In the genomic region with DNA sequence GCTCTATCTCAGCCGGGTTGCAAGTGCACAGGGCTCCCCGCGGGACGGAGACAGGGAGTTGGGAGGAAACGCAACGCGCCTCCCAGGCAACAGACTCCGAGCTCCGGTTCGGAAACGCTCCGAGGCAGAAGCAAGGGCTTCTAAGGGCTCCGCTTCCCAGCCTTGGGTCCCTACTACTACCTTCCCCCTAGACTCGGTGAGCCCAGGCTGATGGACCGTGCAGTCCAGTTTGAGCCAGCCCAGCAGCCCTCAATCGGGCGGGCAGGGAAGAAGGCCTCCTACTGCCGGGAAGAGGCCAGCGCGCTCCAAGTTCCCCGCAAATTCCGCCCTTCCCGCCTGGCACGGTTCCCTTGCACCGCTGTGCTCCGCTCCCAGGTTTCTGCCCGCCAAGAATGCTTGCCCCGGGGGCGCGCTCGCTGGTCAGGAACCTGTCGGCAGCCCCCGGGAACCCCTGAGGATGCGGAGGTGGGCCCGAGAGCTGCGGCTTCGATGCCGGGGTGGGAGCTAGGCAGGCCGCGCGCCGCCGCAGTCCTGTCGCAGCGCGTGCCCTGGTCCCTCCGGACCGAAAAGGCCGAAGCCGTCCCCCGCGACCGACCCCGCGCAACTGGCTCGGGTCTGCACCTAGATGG, we compare ENCODE assay signal across 9 cellular contexts. TPM values are rescaled to one million over a fixed set of nuclear protein-coding genes. Genes with fewer than 3 reads are reported as not detected.
A peak's percentile ranks its signal among the peaks of the same experiment; 100 is the strongest.
DNase-seq lines count a peak whose midpoint lies in the region; ATAC-seq, FAIRE-seq and TF ChIP-seq lines count a peak whose summit lies in the region.
"Had no signal": no experiment of that assay in that cellular context is flagged by ENCODE, and none has a peak within 500 bp of the region (broad histone marks: within the 10 kb centered on the region; RNA-seq: fewer than 3 reads in every experiment).

No MANE protein-coding gene starts in this region.

- TF ChIP-seq CTCF in bronchial epithelial cell (IDR thresholded peaks at IDR 0.05; ENCODE audit: insufficient read depth, low read length, severe bottlenecking) = no peak

- H3K9ac ChIP-seq in skeletal muscle tissue (ENCODE audit: low read depth in 1 of 3, low read length in 3 of 3) = peak overlapping the region; percentile 46 to 81 (median 75)

- ATAC-seq in HG03354 (IDR thresholded peaks at IDR 0.05; ENCODE audit: poor library complexity, severe bottlenecking, unreplicated experiment) = peak; percentile 70

- peak overlapping the region; percentile 8 for H3K27ac ChIP-seq in skeletal muscle tissue (ENCODE audit: low read depth, low read length)

- H3K4me3 ChIP-seq in bronchial epithelial cell (ENCODE audit: low read depth, low read length) = peak overlapping the region; percentile 59
- H3K4me3 ChIP-seq in skeletal muscle tissue (ENCODE audit: low read length in 3 of 3) = peak overlapping the region; percentile 70 to 81 (median 76)

- no peaks in the 10 kb centered on the region for H3K27me3 ChIP-seq in bronchial epithelial cell (ENCODE audit: control insufficient read depth, insufficient read depth, low read length)
- H3K27me3 ChIP-seq in skeletal muscle tissue (ENCODE audit: control insufficient read depth in 3 of 3, insufficient read depth in 3 of 3, low read length in 3 of 3) = peaks cover 2 to 13% (median 13%) of the 10 kb centered on the region in 3 donors

- H3K36me3 ChIP-seq in bronchial epithelial cell (ENCODE audit: control insufficient read depth, insufficient read depth, low read length) (no peaks in the 10 kb centered on the region), skeletal muscle tissue (ENCODE audit: control insufficient read depth in 3 of 3, insufficient read depth in 3 of 3, low read length in 3 of 3) (no peaks in the 10 kb centered on the region)

- peak; percentile 41 for DNase-seq in CD1c-positive myeloid dendritic cell (ENCODE audit: extremely low spot score)
- DNase-seq in GM19238 (ENCODE audit: insufficient read length, low spot score) = peak; percentile 57
- DNase-seq in T follicular helper cell (ENCODE audit: low read depth) = peak; percentile 4
- DNase-seq in bronchial epithelial cell (ENCODE audit: low read depth) = peak; percentile 16
- DNase-seq in iPS-NIHi7 (ENCODE audit: extremely low spot score) = peak; percentile 72
- no peak for DNase-seq in NCI-H187 treated with DMSO at 0.1 percent for 48 hours (lab: John Stamatoyannopoulos, UW)

- FAIRE-seq in bronchial epithelial cell (lab: Jason Lieb, UNC) = no peak
- FAIRE-seq: TTC549 had no signal

- H3K9me3 ChIP-seq in skeletal muscle tissue (ENCODE audit: control insufficient read depth in 3 of 3, low read length in 3 of 3) = peaks cover 0 to 2% (median 0%) of the 10 kb centered on the region in 3 donors

- peaks cover 7 to 11% (median 7%) of the 10 kb centered on the region in 3 donors for H3K4me1 ChIP-seq in skeletal muscle tissue (ENCODE audit: control insufficient read depth in 3 of 3, insufficient read depth in 3 of 3, low read length in 3 of 3)

RNA-seq across cellular contexts. Expression of a gene that starts 0.7 kb away (rescaled TPM):
- 0.53 and 1.0 TPM in 2 replicates for total RNA-seq in bronchial epithelial cell
- 5.7 TPM for total RNA-seq in skeletal muscle tissue

RNA-seq across cellular contexts. Expression of a gene that starts 48.8 kb away (rescaled TPM):
- 6.1 and 7.2 TPM in 2 replicates for total RNA-seq in bronchial epithelial cell
- 22.4 TPM for total RNA-seq in skeletal muscle tissue

RNA-seq across cellular contexts. Expression of a gene that starts 49.2 kb away (rescaled TPM):
- total RNA-seq in bronchial epithelial cell = 28.7 and 31.0 TPM in 2 replicates
- total RNA-seq in skeletal muscle tissue = 53.8 TPM
